In the genomic region with DNA sequence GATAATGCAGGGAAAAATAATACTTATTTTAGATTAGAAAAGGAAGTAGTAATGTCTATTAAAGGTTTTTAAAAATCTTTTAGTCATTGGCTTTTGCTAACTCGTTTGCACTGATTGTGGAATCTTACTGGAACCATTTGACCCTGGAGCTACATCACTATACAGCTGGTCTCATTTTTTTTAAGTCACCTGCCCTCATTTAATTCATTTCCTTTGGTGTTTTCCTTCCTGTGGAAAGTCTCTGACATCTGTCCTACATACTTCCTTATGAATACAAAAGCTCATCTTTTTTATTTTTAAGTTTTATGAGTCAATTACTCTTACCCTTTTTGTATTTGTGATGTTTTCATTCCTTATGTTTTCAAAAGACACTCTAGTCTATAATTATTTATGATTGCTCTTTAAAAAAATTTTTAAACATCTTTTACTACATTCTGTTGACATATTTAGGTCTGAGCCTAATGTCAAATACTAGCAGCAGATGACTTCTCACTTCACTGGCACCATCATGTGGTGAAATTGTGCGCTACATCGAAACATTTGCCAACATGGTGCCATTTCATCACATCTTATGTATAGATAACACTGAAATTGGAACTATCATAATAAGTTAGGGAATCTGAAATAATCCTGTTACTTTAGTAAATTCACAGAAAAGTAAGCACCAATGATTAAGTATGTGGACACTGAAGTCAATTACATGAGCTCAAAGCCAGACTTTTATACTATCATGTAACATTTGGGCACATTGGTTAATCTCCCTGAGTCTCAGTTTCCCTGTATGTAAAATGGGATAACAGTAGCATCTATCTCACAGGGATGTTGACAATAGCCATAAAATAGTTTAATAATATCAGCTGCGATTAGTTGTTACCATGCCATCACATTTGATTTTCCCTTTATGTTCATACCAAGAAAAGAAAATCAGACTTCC, we compare ENCODE assay signal across 1 cellular context.
TF ChIP-seq lines count a peak whose summit lies in the region.

No MANE protein-coding gene starts in this region.

TF ChIP-seq in GM12878, 131 proteins besides CTCF, POLR2A, EP300 and RAD21 (continued from another document):
- TF ChIP-seq, protein P1, sequence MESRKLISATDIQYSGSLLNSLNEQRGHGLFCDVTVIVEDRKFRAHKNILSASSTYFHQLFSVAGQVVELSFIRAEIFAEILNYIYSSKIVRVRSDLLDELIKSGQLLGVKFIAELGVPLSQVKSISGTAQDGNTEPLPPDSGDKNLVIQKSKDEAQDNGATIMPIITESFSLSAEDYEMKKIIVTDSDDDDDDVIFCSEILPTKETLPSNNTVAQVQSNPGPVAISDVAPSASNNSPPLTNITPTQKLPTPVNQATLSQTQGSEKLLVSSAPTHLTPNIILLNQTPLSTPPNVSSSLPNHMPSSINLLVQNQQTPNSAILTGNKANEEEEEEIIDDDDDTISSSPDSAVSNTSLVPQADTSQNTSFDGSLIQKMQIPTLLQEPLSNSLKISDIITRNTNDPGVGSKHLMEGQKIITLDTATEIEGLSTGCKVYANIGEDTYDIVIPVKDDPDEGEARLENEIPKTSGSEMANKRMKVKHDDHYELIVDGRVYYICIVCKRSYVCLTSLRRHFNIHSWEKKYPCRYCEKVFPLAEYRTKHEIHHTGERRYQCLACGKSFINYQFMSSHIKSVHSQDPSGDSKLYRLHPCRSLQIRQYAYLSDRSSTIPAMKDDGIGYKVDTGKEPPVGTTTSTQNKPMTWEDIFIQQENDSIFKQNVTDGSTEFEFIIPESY (IDR thresholded peaks at IDR 0.05), result no peak
- TF ChIP-seq ATF3 (IDR thresholded peaks at IDR 0.05; ENCODE audit: borderline replicate concordance, extremely low read depth, low read depth, low read length) (peak; percentile 11; the same call in 1 of the 2 replicates), SMC3 (IDR thresholded peaks at IDR 0.05; ENCODE audit: borderline replicate concordance, low read length) (peak; percentile 95)
TF ChIP-seq in GM12878: peak in this region for 3.
